In the genomic region with DNA sequence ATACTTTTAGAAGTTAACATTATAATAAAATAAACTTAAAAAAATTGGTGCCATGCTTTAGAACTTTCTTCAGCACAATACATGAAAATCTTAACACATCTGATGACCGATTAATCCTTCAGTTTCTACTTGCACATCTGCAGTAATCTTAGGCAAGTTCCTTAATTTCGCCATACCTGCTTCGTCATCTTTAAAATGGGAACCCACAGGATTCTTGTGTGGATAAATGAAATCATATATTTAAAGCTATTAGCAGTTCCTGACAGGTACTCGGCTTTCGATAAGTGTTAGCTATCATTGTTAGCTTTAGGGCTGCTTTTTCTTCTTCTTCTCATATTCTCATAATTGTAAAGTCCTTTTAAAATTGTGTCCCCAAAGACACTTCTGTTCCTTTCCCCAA, we compare ENCODE assay signal across 8 cellular contexts. TPM values are rescaled to one million over a fixed set of nuclear protein-coding genes. Genes with fewer than 3 reads are reported as not detected.
DNase-seq lines count a peak whose midpoint lies in the region; TF ChIP-seq lines count a peak whose summit lies in the region.

No MANE protein-coding gene starts in this region.

- H3K9me3 ChIP-seq in HAP-1: no peaks in the 10 kb centered on the region
- no peaks in the 10 kb centered on the region for H3K9me3 ChIP-seq in SJCRH30 (replicated peaks)

- no peak for TF ChIP-seq CTCF in fibroblast of mammary gland (conservative IDR thresholded peaks at IDR 0.05; ENCODE audit: control insufficient read depth, insufficient read depth, low read depth, low read length)

- H3K36me3 ChIP-seq in HAP-1 (replicated peaks) (no peaks in the 10 kb centered on the region), SJCRH30 (no peaks in the 10 kb centered on the region)

- H3K4me3 ChIP-seq in HAP-1 (peak overlapping the region; percentile 71), SJCRH30 (peak overlapping the region; percentile 76), fibroblast of mammary gland (ENCODE audit: control insufficient read depth, low read depth, low read length) (peak overlapping the region; percentile 95), skeletal muscle cell (ENCODE audit: low read depth, low read length) (peak overlapping the region; percentile 70)

- DNase-seq in HAP-1 (ENCODE audit: low spot score in 2 of 2) (no peak), SJCRH30 (no peak), fibroblast of mammary gland (ENCODE audit: low read depth) (peak; percentile 9), skeletal muscle cell (ENCODE audit: low read depth) (no peak), DMS114 treated with DMSO at 0.1 percent for 48 hours (lab: John Stamatoyannopoulos, UW; ENCODE audit: unreplicated experiment) (no peak), mesenteric fat pad (ENCODE audit: low spot score) (no peak), KG1 (lab: John Stamatoyannopoulos, UW) (no peak)
- DNase-seq in stimulated activated naive CD4-positive, alpha-beta T cell treated with Interleukin-2 at 50 U/mL for 16 hours (lab: John Stamatoyannopoulos, UW): no peak

- H3K27me3 ChIP-seq in HAP-1 (ENCODE audit: low read depth) (peaks cover 6% of the 10 kb centered on the region), SJCRH30 (no peaks in the 10 kb centered on the region)

- H3K4me1 ChIP-seq in HAP-1 (no peaks in the 10 kb centered on the region; the same call in 1 of the 2 replicates), SJCRH30 (peaks cover 9% of the 10 kb centered on the region; the same call in 1 of the 2 replicates)

- in situ Hi-C loops in HAP-1 (cut with MboI; ENCODE audit: low sequenced_read_pairs): loop anchor here (25.0 kb wide), 1 partner anchor 331 kb away; the partner anchor contains the start of gene CALCR

- no peak overlapping the region for H3K27ac ChIP-seq in SJCRH30

RNA-seq across cellular contexts. Expression of gene VPS50, which starts 0.9 kb away (rescaled TPM):
- 22.2 and 26.4 TPM in 2 replicates for total RNA-seq in SJCRH30 (2014; rRNA removed; shearing (Covaris generic))
- 14.7 TPM for total RNA-seq in mesenteric fat pad

RNA-seq across cellular contexts. Expression of gene HEPACAM2, which starts 5.0 kb away (rescaled TPM):
- 3.0 and 4.2 TPM in 2 replicates for total RNA-seq in SJCRH30 (2014; rRNA removed; shearing (Covaris generic))
- total RNA-seq in mesenteric fat pad: not detected
